20 cellular contexts compared by ENCODE assay signal in the genomic region with DNA sequence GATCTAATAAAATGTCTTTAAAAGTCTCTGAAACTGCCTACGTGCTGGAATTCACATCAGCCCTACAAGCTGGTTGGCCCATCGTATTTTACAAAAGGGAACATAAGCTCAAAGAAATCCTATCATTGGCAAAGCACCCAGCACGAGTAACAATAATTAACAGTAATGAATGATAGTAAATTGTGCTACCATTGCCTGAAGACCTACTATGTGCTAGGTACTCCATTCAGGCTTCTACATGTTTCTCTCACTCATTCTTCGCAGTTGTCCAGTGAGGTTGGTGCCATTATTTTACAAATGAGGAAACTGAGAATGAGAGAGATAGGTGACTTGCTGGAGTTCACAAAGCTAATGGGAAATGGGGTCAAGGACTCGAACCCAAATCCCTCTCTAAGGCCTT. TPM values are rescaled to one million over a fixed set of nuclear protein-coding genes. Genes with fewer than 3 reads are reported as not detected.
A peak's percentile ranks its signal among the peaks of the same experiment; 100 is the strongest.
DNase-seq lines count a peak whose midpoint lies in the region; ATAC-seq, FAIRE-seq and TF ChIP-seq lines count a peak whose summit lies in the region.
"Had no signal": no experiment of that assay in that cellular context is flagged by ENCODE, and none has a peak within 500 bp of the region (broad histone marks: within the 10 kb centered on the region; RNA-seq: fewer than 3 reads in every experiment).

No MANE protein-coding gene starts in this region.

- H3K4me3 Mint-ChIP-seq in T-cell: no peak overlapping the region
- H3K4me3 Mint-ChIP-seq: CD8-positive, alpha-beta T cell had no signal

- in situ Hi-C loops in HepG2 (cut with HindIII; ENCODE audit: extremely low pct_ligation_motif_present, low pct_unique_long_range_greater_than_20kb): no loop called here

- H3K27me3 ChIP-seq in HepG2 (ENCODE audit: control insufficient read depth in 1 of 2, insufficient read depth in 2 of 2, low read length in 2 of 2) (peaks cover 6 to 81% of the 10 kb centered on the region in 2 experiments), right lobe of liver (no peaks in the 10 kb centered on the region), heart left ventricle (peaks cover 0 to 52% (median 4%) of the 10 kb centered on the region in 9 donors)

- POLR2A ChIA-PET in HepG2 (lab: Yijun Ruan, JAX): no interaction called here
- POLR2A ChIA-PET in T-cell (lab: Charles Lee): no interaction called here

- ATAC-seq in HepG2 (no peak), right lobe of liver (no peak), T-cell (replicated peaks in 1 of 4) (no peak), heart left ventricle (no peak)
- ATAC-seq: A549; CD8-positive, alpha-beta T cell; HCT116 had no signal

- intact Hi-C loops in HepG2 (cut with micrococcal nuclease; ENCODE audit: unreplicated experiment): no loop called here
- intact Hi-C loops in right lobe of liver (cut with DNase I): no loop called here
- intact Hi-C loops in heart left ventricle (cut with DNase I): no loop called here

- H3K27ac Mint-ChIP-seq in T-cell: peak overlapping the region; percentile 39 to 98
- H3K27ac Mint-ChIP-seq: CD8-positive, alpha-beta T cell had no signal

- H4K20me1 ChIP-seq in HepG2 (ENCODE audit: insufficient read depth, low read length): no peaks in the 10 kb centered on the region

- H3K79me2 ChIP-seq in HepG2 (ENCODE audit: insufficient read depth, low read length): no peaks in the 10 kb centered on the region

- no peak for DNase-seq in HepG2 (ENCODE audit: low spot score)
- DNase-seq in right lobe of liver: no peak
- DNase-seq in T-cell: no peak
- DNase-seq in epidermal melanocyte (ENCODE audit: insufficient read length, low spot score): peak; percentile 13
- DNase-seq in AG20443 (ENCODE audit: low spot score): no peak
- no peak for DNase-seq in heart left ventricle
- DNase-seq: 8988T; ACHN; C1 segment of cervical spinal cord; Caco-2; CD8-positive, alpha-beta T cell; DMS153; DND-41; GM23248; H7 had no signal

- H3K4me3 ChIP-seq in HepG2 (replicated peaks in 1 of 3; ENCODE audit: insufficient read depth in 1 of 3, low read depth in 2 of 3, low read length in 3 of 3): no peak overlapping the region
- H3K4me3 ChIP-seq in right lobe of liver: no peak overlapping the region
- no peak overlapping the region for H3K4me3 ChIP-seq in heart left ventricle
- H3K4me3 ChIP-seq: A549, GM23248 had no signal

- H3K36me3 ChIP-seq in HepG2 (replicated peaks in 1 of 2; ENCODE audit: control insufficient read depth in 1 of 2, insufficient read depth in 2 of 2, low read length in 2 of 2) (no peaks in the 10 kb centered on the region), right lobe of liver (no peaks in the 10 kb centered on the region), heart left ventricle (no peaks in the 10 kb centered on the region)

- FAIRE-seq in HepG2 (lab: Jason Lieb, UNC): no peak
- FAIRE-seq: A549, G401.6, GM12892, H1 had no signal

- H3K27me3 Mint-ChIP-seq in T-cell: peaks cover 13 to 55% of the 10 kb centered on the region in 2 donors

- 27% methylated on average over 5 of the region's 5 CpGs for WGBS in HepG2 (ENCODE audit: low lambda C conversion rate)
- WGBS in right lobe of liver (ENCODE audit: insufficient coverage, low coverage, low lambda C conversion rate, missing lambda C conversion rate): 74% methylated on average over 5 of the region's 5 CpGs
- 88 to 97% (median 91%) methylated on average over 5 of the region's 5 CpGs for WGBS in heart left ventricle, 4 donors

- H3K9me3 ChIP-seq in HepG2 (ENCODE audit: low read length): no peaks in the 10 kb centered on the region
- H3K9me3 ChIP-seq in right lobe of liver: no peaks in the 10 kb centered on the region
- no peaks in the 10 kb centered on the region for H3K9me3 ChIP-seq in heart left ventricle
- H3K9me3 ChIP-seq: A549, Caco-2 had no signal

- H3K4me2 ChIP-seq in HepG2 (ENCODE audit: low read depth, low read length): no peak overlapping the region
- H3K4me2 ChIP-seq: A549 had no signal

- peaks cover 46 to 72% (median 50%) of the 10 kb centered on the region in 3 donors for H3K4me1 Mint-ChIP-seq in T-cell

- BruUV-seq in HepG2 (replicated peaks; lab: Mats Ljungman, UMichigan): no TSS peak

- H3K9me3 Mint-ChIP-seq in T-cell: no peaks in the 10 kb centered on the region
- H3K9me3 Mint-ChIP-seq: CD8-positive, alpha-beta T cell had no signal

- H2AFZ ChIP-seq in HepG2 (ENCODE audit: low read length): no peak overlapping the region
- H2AFZ ChIP-seq: GM23248 had no signal

- no peak for TF ChIP-seq RAD21 in HepG2 (CRISPR knock-in tag; IDR thresholded peaks at IDR 0.05)

- no peak for TF ChIP-seq EP300 in HepG2 (IDR thresholded peaks at IDR 0.05; ENCODE audit: low read depth in 2 of 2, low read length in 2 of 2)
- no peak for TF ChIP-seq EP300 in HepG2 (CRISPR knock-in tag; IDR thresholded peaks at IDR 0.05; ENCODE audit: borderline replicate concordance)

- no peak overlapping the region for H3K9ac ChIP-seq in HepG2 (ENCODE audit: insufficient read depth, low read depth, low read length)
- H3K9ac ChIP-seq: GM23248 had no signal

- CTCF ChIA-PET in HepG2 (lab: Yijun Ruan, JAX; ENCODE audit: low intra/inter-chr PET ratio, low total read pairs) (no interaction called here), T-cell (lab: Charles Lee) (interaction anchor here (0.7 to 1.6 kb wide), 2 partner anchors 9 to 949 kb away, joined by 3 to 4 read pairs; no protein-coding TSS in a partner anchor)

- no peak overlapping the region for H3K27ac ChIP-seq in HepG2 (ENCODE audit: extremely low read length, insufficient read depth, low read length)
- no peak overlapping the region for H3K27ac ChIP-seq in right lobe of liver
- no peak overlapping the region for H3K27ac ChIP-seq in heart left ventricle
- H3K27ac ChIP-seq: A549, GM23248 had no signal

- H3K36me3 Mint-ChIP-seq in T-cell: no peaks in the 10 kb centered on the region
- H3K36me3 Mint-ChIP-seq: CD8-positive, alpha-beta T cell had no signal

- TF ChIP-seq POLR2A in HepG2 (IDR thresholded peaks at IDR 0.05; ENCODE audit: insufficient read depth in 1 of 2, low read depth in 2 of 2, low read length in 2 of 2) (no peak), right lobe of liver (IDR thresholded peaks at IDR 0.05) (no peak), heart left ventricle (IDR thresholded peaks at IDR 0.05) (no peak)

- TF ChIP-seq CTCF in HepG2 (CRISPR knock-in tag; IDR thresholded peaks at IDR 0.05): no peak
- no peak for TF ChIP-seq CTCF in right lobe of liver (IDR thresholded peaks at IDR 0.05)
- no peak for TF ChIP-seq CTCF in heart left ventricle (IDR thresholded peaks at IDR 0.05)

- peaks cover 8% of the 10 kb centered on the region for H3K4me1 ChIP-seq in HepG2 (ENCODE audit: insufficient read depth, low read length)
- H3K4me1 ChIP-seq in right lobe of liver: no peaks in the 10 kb centered on the region
- peaks cover 0 to 16% (median 7%) of the 10 kb centered on the region in 12 donors for H3K4me1 ChIP-seq in heart left ventricle
- H3K4me1 ChIP-seq: Caco-2 had no signal

RNA-seq across cellular contexts. Expression of a gene that starts 7.1 kb away (rescaled TPM):
- not detected in 2 replicates for total RNA-seq in HepG2 (2016; rRNA removed; fragmentation: Illumina TruSeq; extraction: Trizol)
- total RNA-seq in HepG2 (2016; cell fraction: cytosol; rRNA removed; fragmentation: Illumina TruSeq; extraction: Trizol; ENCODE audit: low read depth): not detected in 2 replicates
- not detected in 2 replicates for total RNA-seq in HepG2 (2016; cell fraction: insoluble cytoplasmic fraction; rRNA removed; fragmentation: Illumina TruSeq; extraction: Trizol)
- total RNA-seq in HepG2 (2016; cell fraction: membrane; rRNA removed; fragmentation: Illumina TruSeq; extraction: Trizol): 0.17 TPM in 1 of 2 replicates, not detected in the other
- total RNA-seq in HepG2 (2016; cell fraction: nucleus; rRNA removed; fragmentation: Illumina TruSeq; extraction: Trizol): 0.09 TPM in 2 replicates
- polyA plus RNA-seq in HepG2 (2011; rRNA removed): 0.01 TPM in 2 replicates
- 0.03 TPM in 1 of 2 replicates, not detected in the other for polyA plus RNA-seq in HepG2 (2011; cell fraction: cytosol; rRNA removed)
- 0.09 and 0.11 TPM in 2 replicates for polyA plus RNA-seq in HepG2 (2011; cell fraction: nucleus; rRNA removed)
- polyA plus RNA-seq in HepG2 (2012): not detected in 2 replicates
- polyA plus RNA-seq in HepG2 (2016; cell fraction: cytosol; fragmentation: Illumina TruSeq; extraction: Trizol; ENCODE audit: low read depth): not detected in 2 replicates
- not detected in 2 replicates for polyA plus RNA-seq in HepG2 (2016; cell fraction: insoluble cytoplasmic fraction; fragmentation: Illumina TruSeq; extraction: Trizol; ENCODE audit: low read depth)
- 0.14 TPM in 1 of 2 replicates, not detected in the other for polyA plus RNA-seq in HepG2 (2016; cell fraction: membrane; fragmentation: Illumina TruSeq; extraction: Trizol; ENCODE audit: low read depth)
- 0.13 TPM in 1 of 2 replicates, not detected in the other for polyA plus RNA-seq in HepG2 (2016; cell fraction: nucleus; fragmentation: Illumina TruSeq; extraction: Trizol; ENCODE audit: insufficient read depth, low read depth)
- 2.1 TPM in 1 of 2 replicates, not detected in the other for polyA minus RNA-seq in HepG2 (2011; rRNA and poly(A)+ RNA removed; ENCODE audit: low replicate concordance)
- not detected in 2 replicates for polyA minus RNA-seq in HepG2 (2011; cell fraction: cytosol; rRNA and poly(A)+ RNA removed)
- polyA minus RNA-seq in HepG2 (2011; cell fraction: nucleus; rRNA and poly(A)+ RNA removed): not detected in 2 replicates
- total RNA-seq in right lobe of liver: under 1 TPM; 0.12 to 0.71 (median 0.37) TPM
- 1 to 10 TPM in 1 of 5 donors, under 1 TPM in 4; 0.35 to 1.1 (median 0.55) TPM for total RNA-seq in T-cell
- total RNA-seq in heart left ventricle: 1 to 10 TPM in 8 of 9 donors, under 1 TPM in 1; 1.00 to 4.6 (median 2.4) TPM
- 1 to 10 TPM; 1.4 TPM for polyA plus RNA-seq in heart left ventricle
- total RNA-seq: CD8-positive, alpha-beta T cell had no signal
